15 cellular contexts compared by ENCODE assay signal in the genomic region with DNA sequence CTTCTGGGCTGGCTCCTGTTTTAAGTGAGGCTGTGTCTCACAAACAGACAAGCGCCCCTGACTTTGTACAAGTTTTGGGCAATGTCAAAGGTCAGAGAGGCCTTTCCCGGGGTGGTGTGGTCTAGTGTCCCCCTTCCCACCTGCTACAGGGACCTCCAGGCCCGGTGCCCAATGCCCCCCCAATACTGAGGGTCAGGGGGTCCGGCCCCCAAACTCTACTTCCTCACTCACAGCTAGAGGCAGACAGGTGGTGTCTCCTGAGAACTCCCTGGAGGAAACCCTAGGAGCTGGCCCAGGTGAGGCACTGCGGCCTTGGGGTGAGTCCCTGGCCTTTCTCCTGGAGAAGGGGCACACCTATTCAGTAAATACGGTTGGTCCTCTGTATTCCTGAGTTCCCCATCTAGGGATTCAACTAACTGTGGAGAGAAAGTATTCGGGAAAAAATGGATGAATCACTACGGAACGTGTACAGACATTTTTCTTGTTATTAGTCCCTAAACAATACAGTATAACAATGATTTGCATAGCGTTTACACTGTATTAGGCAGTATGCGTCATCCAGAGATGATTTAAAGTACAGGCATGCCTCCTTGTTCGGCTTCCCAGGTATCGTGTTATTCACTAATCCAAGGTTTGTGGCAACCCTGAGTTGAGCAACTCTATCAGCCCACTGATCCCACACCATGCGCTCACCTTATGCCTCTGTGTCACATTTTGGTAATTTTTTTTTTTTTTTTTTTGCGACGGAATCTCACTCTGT.
"Had no signal": no experiment of that assay in that cellular context is flagged by ENCODE, and none has a peak within 500 bp of the region (broad histone marks: within the 10 kb centered on the region; RNA-seq: fewer than 3 reads in every experiment).

No MANE protein-coding gene starts in this region.

- H3K4me3 ChIP-seq: gastrocnemius medialis, psoas muscle, sigmoid colon had no signal

- H3K36me3 ChIP-seq: gastrocnemius medialis, sigmoid colon had no signal

- H3K36me3 Mint-ChIP-seq: activated naive CD8-positive, alpha-beta T cell; brain; natural killer cell; T-cell had no signal

- H3K4me3 Mint-ChIP-seq: activated CD8-positive, alpha-beta T cell treated with anti-CD3 and anti-CD28 coated beads, Interleukin-2, amount 10 ng/mL, durations not matched to agents 7 days and 5 days; activated naive CD8-positive, alpha-beta T cell; brain; natural killer cell; T-cell had no signal

- H3K9me3 ChIP-seq: gastrocnemius medialis, psoas muscle, sigmoid colon had no signal

- H3K27me3 Mint-ChIP-seq: brain had no signal

- H3K27ac Mint-ChIP-seq: activated CD8-positive, alpha-beta T cell treated with anti-CD3 and anti-CD28 coated beads, Interleukin-2, amount 10 ng/mL, durations not matched to agents 7 days and 5 days; activated naive CD8-positive, alpha-beta T cell; brain; natural killer cell; T-cell had no signal

- ATAC-seq: activated CD8-positive, alpha-beta T cell treated with anti-CD3 and anti-CD28 coated beads, Interleukin-2, amount 10 ng/mL, durations not matched to agents 7 days and 5 days; gastrocnemius medialis; natural killer cell; psoas muscle; T-cell had no signal

- DNase-seq: activated CD8-positive, alpha-beta T cell treated with anti-CD3 and anti-CD28 coated beads, Interleukin-2, amount 10 ng/mL, durations not matched to agents 7 days and 5 days; activated effector memory CD4-positive, alpha-beta T cell treated with anti-CD3 and anti-CD28 coated beads, Interleukin-2, amount 50 U/mL, for 16 hours; amygdala; gastrocnemius medialis; natural killer cell; occipital lobe; psoas muscle; sigmoid colon; stimulated activated CD4-positive, alpha-beta T cell treated with anti-CD3 and anti-CD28 coated beads, Interleukin-12 subunit alpha, Interleukin-12 subunit beta, amount 100 ng/mL, for 4 hours; stimulated activated naive CD4-positive, alpha-beta T cell treated with Interleukin-2 at 50 U/mL for 16 hours; T-cell; trophoblast cell had no signal

- H3K27ac ChIP-seq: gastrocnemius medialis, psoas muscle, sigmoid colon, VCaP had no signal

- H3K4me1 ChIP-seq: gastrocnemius medialis, psoas muscle, sigmoid colon had no signal

- H3K27me3 ChIP-seq: gastrocnemius medialis had no signal

- H3K9me3 Mint-ChIP-seq: brain, natural killer cell, T-cell had no signal

- H3K4me1 Mint-ChIP-seq: natural killer cell had no signal
